Comparison of ENCODE assay signal across 1 cellular context in genomic region chr1:234148350-234148749, GRCh38.
TF ChIP-seq lines count a peak whose summit lies in the region.

No MANE protein-coding gene starts in this region.

TF ChIP-seq in IMR-90, 13 proteins besides CTCF, POLR2A, EP300 and RAD21 (continued from another document):
- TF ChIP-seq, protein P1, sequence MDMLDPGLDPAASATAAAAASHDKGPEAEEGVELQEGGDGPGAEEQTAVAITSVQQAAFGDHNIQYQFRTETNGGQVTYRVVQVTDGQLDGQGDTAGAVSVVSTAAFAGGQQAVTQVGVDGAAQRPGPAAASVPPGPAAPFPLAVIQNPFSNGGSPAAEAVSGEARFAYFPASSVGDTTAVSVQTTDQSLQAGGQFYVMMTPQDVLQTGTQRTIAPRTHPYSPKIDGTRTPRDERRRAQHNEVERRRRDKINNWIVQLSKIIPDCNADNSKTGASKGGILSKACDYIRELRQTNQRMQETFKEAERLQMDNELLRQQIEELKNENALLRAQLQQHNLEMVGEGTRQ (IDR thresholded peaks at IDR 0.05; ENCODE audit: low read depth, low read length): no peak
- TF ChIP-seq CHD1 (IDR thresholded peaks at IDR 0.05; ENCODE audit: low read depth, low read length) (no peak), MAZ (IDR thresholded peaks at IDR 0.05; ENCODE audit: borderline replicate concordance, low read depth, low read length) (no peak), RFX5 (IDR thresholded peaks at IDR 0.05; ENCODE audit: low read depth, low read length) (no peak), MAFK (IDR thresholded peaks at IDR 0.05; ENCODE audit: low read depth, low read length) (no peak), BHLHE40 (IDR thresholded peaks at IDR 0.05; ENCODE audit: low read depth, low read length) (no peak), CEBPB (IDR thresholded peaks at IDR 0.05; ENCODE audit: low read depth, low read length) (no peak)
